In the genomic region with DNA sequence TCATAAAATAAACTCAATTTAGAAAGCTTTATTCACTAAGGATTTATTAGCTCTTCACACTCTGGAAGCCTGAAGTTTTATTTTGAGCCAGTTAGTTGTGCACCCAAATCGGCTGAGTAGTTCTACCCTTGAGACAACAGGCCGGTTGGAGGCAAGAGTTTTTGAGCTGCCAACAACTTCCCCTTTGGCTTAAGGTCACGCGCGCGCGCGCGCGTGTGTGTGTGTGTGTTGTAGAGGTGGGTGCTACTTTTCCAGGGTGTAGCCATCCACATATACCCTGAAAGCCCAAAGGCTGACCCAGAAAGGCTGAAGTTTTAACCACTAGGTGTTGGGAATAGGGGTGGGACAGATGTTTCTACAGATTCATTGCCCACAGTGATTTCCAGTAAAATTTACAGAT, we compare ENCODE assay signal across 15 cellular contexts.
DNase-seq lines count a peak whose midpoint lies in the region; ATAC-seq and TF ChIP-seq lines count a peak whose summit lies in the region.
"Had no signal": no experiment of that assay in that cellular context is flagged by ENCODE, and none has a peak within 500 bp of the region (broad histone marks: within the 10 kb centered on the region; RNA-seq: fewer than 3 reads in every experiment).

No MANE protein-coding gene starts in this region.

- no peaks in the 10 kb centered on the region for H3K4me1 ChIP-seq in right cardiac atrium (ENCODE audit: control insufficient read depth, insufficient read depth, low read length)
- no peaks in the 10 kb centered on the region for H3K4me1 ChIP-seq in right atrium auricular region
- no peaks in the 10 kb centered on the region for H3K4me1 ChIP-seq in esophagus muscularis mucosa
- H3K4me1 ChIP-seq: Peyer's patch had no signal

- H3K27me3 ChIP-seq in right cardiac atrium (ENCODE audit: control insufficient read depth, insufficient read depth) (no peaks in the 10 kb centered on the region), right atrium auricular region (no peaks in the 10 kb centered on the region), esophagus muscularis mucosa (no peaks in the 10 kb centered on the region)
- H3K27me3 ChIP-seq: Peyer's patch had no signal

- no peak for TF ChIP-seq POLR2A in esophagus muscularis mucosa (IDR thresholded peaks at IDR 0.05; ENCODE audit: low read depth)

- H3K27ac ChIP-seq in right cardiac atrium (ENCODE audit: low read length) = no peak overlapping the region
- H3K27ac ChIP-seq in right atrium auricular region = no peak overlapping the region
- no peak overlapping the region for H3K27ac ChIP-seq in esophagus muscularis mucosa (replicated peaks in 1 of 4)
- no peak overlapping the region for H3K27ac ChIP-seq in RWPE1
- H3K27ac ChIP-seq: Peyer's patch had no signal

- ATAC-seq in right cardiac atrium (peak in 1 of 2 donors; percentile 13), sciatic nerve (peak; percentile 69), HG03280 (IDR thresholded peaks at IDR 0.05; ENCODE audit: unreplicated experiment) (no peak)

- H3K4me3 ChIP-seq in right cardiac atrium (ENCODE audit: low read length) (no peak overlapping the region), right atrium auricular region (no peak overlapping the region), esophagus muscularis mucosa (no peak overlapping the region)
- H3K4me3 ChIP-seq: Peyer's patch had no signal

- H3K36me3 ChIP-seq in right atrium auricular region = no peaks in the 10 kb centered on the region
- no peaks in the 10 kb centered on the region for H3K36me3 ChIP-seq in esophagus muscularis mucosa
- H3K36me3 ChIP-seq: Peyer's patch had no signal

- intact Hi-C loops in right cardiac atrium (cut with DNase I) (no loop called here), esophagus muscularis mucosa (cut with DNase I) (no loop called here), sciatic nerve (cut with DNase I) (no loop called here)

- no peak for TF ChIP-seq EP300 in esophagus muscularis mucosa (IDR thresholded peaks at IDR 0.05)

- DNase-seq in right cardiac atrium (peak; percentile 22 to 70 (median 56)), right atrium auricular region (ENCODE audit: low spot score) (no peak), esophagus muscularis mucosa (ENCODE audit: extremely low spot score) (peak; percentile 50), sciatic nerve (ENCODE audit: low spot score) (peak; percentile 73), NCI-H2196 (lab: John Stamatoyannopoulos, UW; ENCODE audit: unreplicated experiment) (no peak), RWPE1 (ENCODE audit: low spot score) (no peak)
- DNase-seq: DMS79, KG1, NCI-H1105 treated with DMSO at 0.1 percent for 48 hours, NCI-H2029 treated with DMSO at 0.1 percent for 48 hours, NCI-H345, NCI-H524, NCI-H82, Peyer's patch had no signal

- CTCF ChIA-PET in RWPE1 (lab: Yijun Ruan, JAX) = no interaction called here

- H3K9me3 ChIP-seq in right cardiac atrium (ENCODE audit: control insufficient read depth, low read length) (no peaks in the 10 kb centered on the region), right atrium auricular region (no peaks in the 10 kb centered on the region), esophagus muscularis mucosa (no peaks in the 10 kb centered on the region)
- H3K9me3 ChIP-seq: Peyer's patch had no signal

- no peak for TF ChIP-seq CTCF in right atrium auricular region (IDR thresholded peaks at IDR 0.05)
- no peak for TF ChIP-seq CTCF in esophagus muscularis mucosa (IDR thresholded peaks at IDR 0.05)
- TF ChIP-seq CTCF in RWPE1 (conservative IDR thresholded peaks at IDR 0.05; ENCODE audit: low read depth) = no peak

- POLR2A ChIA-PET in RWPE1 (lab: Yijun Ruan, JAX; ENCODE audit: low non-redundant PET) = no interaction called here

- WGBS in right cardiac atrium = 89% methylated on average over 10 of the region's 10 CpGs
- 91% methylated on average over 10 of the region's 10 CpGs for WGBS in esophagus muscularis mucosa

Comparison
In these comparisons a context has a peak if more than half of its experiments do, and no peak if none do; other contexts are left out.
1. DNase-seq: peak in right cardiac atrium (3 of 3), esophagus muscularis mucosa (single experiment) and sciatic nerve (single experiment); none in right atrium auricular region (single experiment), NCI-H2196 (single experiment) and RWPE1 (single experiment).